In genomic region chr19:3383121-3383722, GRCh38 we compare ENCODE assay signal across 17 cellular contexts. TPM values are rescaled to one million over a fixed set of nuclear protein-coding genes. Genes with fewer than 3 reads are reported as not detected.
DNase-seq lines count a peak whose midpoint lies in the region; ATAC-seq and TF ChIP-seq lines count a peak whose summit lies in the region.
"Had no signal": no experiment of that assay in that cellular context is flagged by ENCODE, and none has a peak within 500 bp of the region (broad histone marks: within the 10 kb centered on the region; RNA-seq: fewer than 3 reads in every experiment).

No MANE protein-coding gene starts in this region.

- H3K36me3 ChIP-seq in vagina: peaks cover 0 to 12% of the 10 kb centered on the region in 2 donors

- no peaks in the 10 kb centered on the region for H3K36me3 Mint-ChIP-seq in activated naive CD4-positive, alpha-beta T cell treated with anti-CD3 and anti-CD28 coated beads, Interleukin-2, amount 50 U/mL, for 72 hours

- DNase-seq in activated naive CD4-positive, alpha-beta T cell treated with anti-CD3 and anti-CD28 coated beads, Interleukin-2, amount 50 U/mL, for 72 hours (ENCODE audit: low spot score in 2 of 2): no peak
- no peak for DNase-seq in activated naive CD4-positive, alpha-beta T cell treated with anti-CD3 and anti-CD28 coated beads, Interleukin-2, amount 50 U/mL, for 16 hours
- DNase-seq in fibroblast of gingiva (ENCODE audit: low read depth) (peak; percentile 45), posterior vena cava (ENCODE audit: low spot score) (peak; percentile 87), vagina (ENCODE audit: extremely low spot score in 2 of 2) (no peak), NCI-H526 (lab: John Stamatoyannopoulos, UW) (no peak)
- DNase-seq in stimulated activated CD4-positive, alpha-beta T cell treated with anti-CD3 and anti-CD28 coated beads, Interleukin-15, amount 100 ng/mL, for 24 hours: no peak
- DNase-seq: activated CD8-positive, alpha-beta T cell treated with anti-CD3 and anti-CD28 coated beads, Interleukin-2, amount 10 ng/mL, durations not matched to agents 7 days and 5 days; NCI-H1048; stimulated activated CD4-positive, alpha-beta T cell treated with anti-CD3 and anti-CD28 coated beads, Interleukin-2, amount 100 ng/mL, for 48 hours; stimulated activated naive CD4-positive, alpha-beta T cell; T1000 had no signal

- H3K27ac ChIP-seq in vagina: peak overlapping the region; percentile 97
- H3K27ac ChIP-seq: 22Rv1, neutrophil had no signal

- H3K9me3 Mint-ChIP-seq in activated naive CD4-positive, alpha-beta T cell treated with anti-CD3 and anti-CD28 coated beads, Interleukin-2, amount 50 U/mL, for 72 hours: no peaks in the 10 kb centered on the region
- H3K9me3 Mint-ChIP-seq: activated naive CD4-positive, alpha-beta T cell treated with anti-CD3 and anti-CD28 coated beads, Interleukin-2, amount 50 U/mL, for 24 hours had no signal

- TF ChIP-seq POLR2A in vagina (IDR thresholded peaks at IDR 0.05): no peak

- peak overlapping the region; percentile 43 to 74 for H3K27ac Mint-ChIP-seq in activated naive CD4-positive, alpha-beta T cell treated with anti-CD3 and anti-CD28 coated beads, Interleukin-2, amount 50 U/mL, for 72 hours
- H3K27ac Mint-ChIP-seq: activated naive CD4-positive, alpha-beta T cell treated with anti-CD3 and anti-CD28 coated beads, Interleukin-2, amount 50 U/mL, for 24 hours had no signal

- TF ChIP-seq CTCF in vagina (IDR thresholded peaks at IDR 0.05): no peak

- H3K27me3 ChIP-seq in vagina: no peaks in the 10 kb centered on the region
- H3K27me3 ChIP-seq: left lung, neutrophil had no signal

- ATAC-seq in activated naive CD4-positive, alpha-beta T cell treated with anti-CD3 and anti-CD28 coated beads, Interleukin-2, amount 50 U/mL, for 72 hours: no peak
- ATAC-seq in GM18517 (IDR thresholded peaks at IDR 0.05; ENCODE audit: unreplicated experiment): no peak
- ATAC-seq: activated CD8-positive, alpha-beta T cell treated with anti-CD3 and anti-CD28 coated beads, Interleukin-2, amount 10 ng/mL, durations not matched to agents 7 days and 5 days; left lung had no signal

- H3K4me1 ChIP-seq in vagina: peaks cover 99% of the 10 kb centered on the region

- intact Hi-C loops in posterior vena cava (cut with DNase I) (no loop called here), vagina (cut with DNase I) (no loop called here)

- H3K4me3 ChIP-seq in vagina: peak overlapping the region in 1 of 2 donors; percentile 26
- H3K4me3 ChIP-seq: left lung had no signal

- H3K9me3 ChIP-seq in vagina: no peaks in the 10 kb centered on the region
- H3K9me3 ChIP-seq: left lung, neutrophil had no signal

RNA-seq across cellular contexts. Expression of gene NFIC, which starts 16.8 kb away (rescaled TPM):
- 10 to 100 TPM; 10.4 to 23.1 TPM for total RNA-seq in activated naive CD4-positive, alpha-beta T cell treated with anti-CD3 and anti-CD28 coated beads, Interleukin-2, amount 50 U/mL, for 72 hours
- total RNA-seq in posterior vena cava (100 to 1,000 TPM; 196 to 223 TPM), vagina (142 TPM)

Comparison
In these comparisons a context has a peak if more than half of its experiments do, and no peak if none do; other contexts are left out.
1. DNase-seq: peak in fibroblast of gingiva (single experiment) and posterior vena cava (single experiment); none in activated naive CD4-positive, alpha-beta T cell treated with anti-CD3 and anti-CD28 coated beads, Interleukin-2, amount 50 U/mL, for 72 hours (0 of 2), activated naive CD4-positive, alpha-beta T cell treated with anti-CD3 and anti-CD28 coated beads, Interleukin-2, amount 50 U/mL, for 16 hours (single experiment), vagina (0 of 2), stimulated activated CD4-positive, alpha-beta T cell treated with anti-CD3 and anti-CD28 coated beads, Interleukin-15, amount 100 ng/mL, for 24 hours (single experiment) and NCI-H526 (0 of 2).